11 cellular contexts compared by ENCODE assay signal in the genomic region with DNA sequence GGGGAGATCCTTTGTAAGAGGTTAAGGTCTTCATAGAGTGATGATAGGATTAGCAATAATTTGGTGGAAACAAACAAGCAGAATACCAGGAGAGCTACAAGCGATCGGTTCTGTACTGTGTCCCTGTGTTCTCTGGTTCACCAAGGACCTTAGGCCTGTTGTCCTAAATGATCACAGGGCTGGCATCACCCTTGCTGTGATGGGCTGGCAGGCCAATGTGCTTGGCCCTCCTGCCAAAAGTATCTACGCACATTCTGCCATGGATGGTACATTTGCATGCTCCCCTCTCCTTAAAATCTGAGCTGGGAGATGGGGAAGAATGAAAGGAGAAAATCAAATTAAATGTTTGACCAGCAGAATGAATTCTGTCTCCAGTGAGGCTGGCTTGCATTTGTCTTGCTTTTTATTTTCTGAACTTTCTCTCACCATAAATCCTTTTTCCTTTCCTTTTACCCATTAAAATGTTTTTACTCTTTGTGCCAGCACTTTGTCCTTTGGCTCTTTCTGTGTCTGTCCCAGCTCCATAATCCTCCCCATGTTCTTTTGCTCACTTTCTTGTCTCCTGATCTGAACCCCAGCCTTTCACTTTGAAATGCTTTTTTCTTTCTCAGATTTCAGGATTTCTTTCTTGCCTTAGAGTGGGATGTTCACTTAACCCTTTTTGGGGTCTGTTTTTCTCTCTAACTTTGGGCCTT. TPM values are rescaled to one million over a fixed set of nuclear protein-coding genes. Genes with fewer than 3 reads are reported as not detected.
A peak's percentile ranks its signal among the peaks of the same experiment; 100 is the strongest.
DNase-seq lines count a peak whose midpoint lies in the region; ATAC-seq and TF ChIP-seq lines count a peak whose summit lies in the region.
"Had no signal": no experiment of that assay in that cellular context is flagged by ENCODE, and none has a peak within 500 bp of the region (broad histone marks: within the 10 kb centered on the region; RNA-seq: fewer than 3 reads in every experiment).

No MANE protein-coding gene starts in this region.

- peaks cover 6% of the 10 kb centered on the region for H3K36me3 Mint-ChIP-seq in Calu3 (ENCODE audit: insufficient read depth, unreplicated experiment)
- peaks cover 42% of the 10 kb centered on the region for H3K36me3 Mint-ChIP-seq in brain
- no peaks in the 10 kb centered on the region for H3K36me3 Mint-ChIP-seq in activated CD4-positive, alpha-beta T cell treated with anti-CD3 and anti-CD28 coated beads for 36 hours (ENCODE audit: low read depth)
- no peaks in the 10 kb centered on the region for H3K36me3 Mint-ChIP-seq in activated T-helper 17 cell treated with anti-CD3 and anti-CD28 coated beads, Interleukin-2, amount 50 U/mL, for 72 hours (ENCODE audit: low read depth)
- H3K36me3 Mint-ChIP-seq: immature natural killer cell had no signal

- peak overlapping the region; percentile 31 for H3K27ac Mint-ChIP-seq in Calu3 (ENCODE audit: unreplicated experiment)
- peak overlapping the region; percentile 29 to 91 (median 82) for H3K27ac Mint-ChIP-seq in brain
- H3K27ac Mint-ChIP-seq in activated CD4-positive, alpha-beta T cell treated with anti-CD3 and anti-CD28 coated beads for 36 hours: no peak overlapping the region
- no peak overlapping the region for H3K27ac Mint-ChIP-seq in activated T-helper 17 cell treated with anti-CD3 and anti-CD28 coated beads, Interleukin-2, amount 50 U/mL, for 72 hours
- H3K27ac Mint-ChIP-seq: immature natural killer cell had no signal

- DNase-seq in Calu3: no peak
- no peak for DNase-seq in right cardiac atrium
- no peak for DNase-seq in sciatic nerve (ENCODE audit: low spot score)
- no peak for DNase-seq in T-helper 9 cell
- no peak for DNase-seq in HuH-7.5 (ENCODE audit: low spot score)
- DNase-seq in activated CD4-positive, alpha-beta T cell treated with anti-CD3 and anti-CD28 coated beads for 36 hours: no peak
- DNase-seq: effector memory CD4-positive, alpha-beta T cell; GF-D8; immature natural killer cell had no signal

- H3K9me3 Mint-ChIP-seq in Calu3 (ENCODE audit: low read depth, unreplicated experiment): no peaks in the 10 kb centered on the region
- H3K9me3 Mint-ChIP-seq in brain: no peaks in the 10 kb centered on the region
- H3K9me3 Mint-ChIP-seq in activated CD4-positive, alpha-beta T cell treated with anti-CD3 and anti-CD28 coated beads for 36 hours (ENCODE audit: low read depth): no peaks in the 10 kb centered on the region
- no peaks in the 10 kb centered on the region for H3K9me3 Mint-ChIP-seq in activated T-helper 17 cell treated with anti-CD3 and anti-CD28 coated beads, Interleukin-2, amount 50 U/mL, for 72 hours
- H3K9me3 Mint-ChIP-seq: immature natural killer cell had no signal

- H3K4me1 Mint-ChIP-seq in Calu3 (ENCODE audit: low read depth, unreplicated experiment): peaks cover 49% of the 10 kb centered on the region
- peaks cover 89% of the 10 kb centered on the region for H3K4me1 Mint-ChIP-seq in brain
- no peaks in the 10 kb centered on the region for H3K4me1 Mint-ChIP-seq in activated CD4-positive, alpha-beta T cell treated with anti-CD3 and anti-CD28 coated beads for 36 hours
- no peaks in the 10 kb centered on the region for H3K4me1 Mint-ChIP-seq in activated T-helper 17 cell treated with anti-CD3 and anti-CD28 coated beads, Interleukin-2, amount 50 U/mL, for 72 hours
- H3K4me1 Mint-ChIP-seq: immature natural killer cell had no signal

- no peaks in the 10 kb centered on the region for H3K27me3 Mint-ChIP-seq in Calu3 (ENCODE audit: unreplicated experiment)
- H3K27me3 Mint-ChIP-seq in brain: no peaks in the 10 kb centered on the region
- no peaks in the 10 kb centered on the region for H3K27me3 Mint-ChIP-seq in activated CD4-positive, alpha-beta T cell treated with anti-CD3 and anti-CD28 coated beads for 36 hours
- H3K27me3 Mint-ChIP-seq in activated T-helper 17 cell treated with anti-CD3 and anti-CD28 coated beads, Interleukin-2, amount 50 U/mL, for 72 hours: no peaks in the 10 kb centered on the region

- CTCF ChIA-PET in Calu3 (lab: Charles Lee): interaction anchor here (1.2 kb wide), 1 partner anchor 49 kb away, joined by 11 read pairs; no protein-coding TSS in a partner anchor
- CTCF ChIA-PET in activated CD4-positive, alpha-beta T cell treated with anti-CD3 and anti-CD28 coated beads for 36 hours (lab: Charles Lee): no interaction called here

- H3K4me1 ChIP-seq in right cardiac atrium (ENCODE audit: control insufficient read depth, insufficient read depth, low read length): peaks cover 19% of the 10 kb centered on the region

- 66% methylated on average over 3 of the region's 3 CpGs for WGBS in right cardiac atrium

- no peak for TF ChIP-seq CTCF in Calu3 (IDR thresholded peaks at IDR 0.05; ENCODE audit: unreplicated experiment)
- TF ChIP-seq CTCF in brain (conservative IDR thresholded peaks at IDR 0.05): no peak

- no peak overlapping the region for H3K4me3 ChIP-seq in right cardiac atrium (ENCODE audit: low read length)

- peak overlapping the region; percentile 80 for H3K27ac ChIP-seq in right cardiac atrium (ENCODE audit: low read length)

- H3K27me3 ChIP-seq in right cardiac atrium (ENCODE audit: control insufficient read depth, insufficient read depth): no peaks in the 10 kb centered on the region

- no peaks in the 10 kb centered on the region for H3K9me3 ChIP-seq in right cardiac atrium (ENCODE audit: control insufficient read depth, low read length)

- intact Hi-C loops in Calu3 (cut with micrococcal nuclease; ENCODE audit: unreplicated experiment): loop anchor here (10.0 kb wide), 3 partner anchors 276 to 786 kb away; no protein-coding TSS in a partner anchor
- intact Hi-C loops in right cardiac atrium (cut with DNase I): loop anchor here in 1 of 4 donors (10.0 kb wide), 1 partner anchor 46 kb away; no protein-coding TSS in a partner anchor
- intact Hi-C loops in sciatic nerve (cut with DNase I): no loop called here
- intact Hi-C loops in activated CD4-positive, alpha-beta T cell treated with anti-CD3 and anti-CD28 coated beads for 36 hours (cut with DNase I, micrococcal nuclease): no loop called here

- POLR2A ChIA-PET in activated CD4-positive, alpha-beta T cell treated with anti-CD3 and anti-CD28 coated beads for 36 hours (lab: Charles Lee): no interaction called here

- ATAC-seq in right cardiac atrium: peak; percentile 51 to 63
- peak; percentile 52 for ATAC-seq in sciatic nerve
- ATAC-seq in activated CD4-positive, alpha-beta T cell treated with anti-CD3 and anti-CD28 coated beads for 36 hours: no peak
- no peak for ATAC-seq in activated T-helper 17 cell treated with anti-CD3 and anti-CD28 coated beads, Interleukin-2, amount 50 U/mL, for 72 hours (replicated peaks)

- BruUV-seq in Calu3 (replicated peaks; lab: Mats Ljungman, UMichigan): no TSS peak

- no peak overlapping the region for H3K4me3 Mint-ChIP-seq in Calu3 (ENCODE audit: low read depth, unreplicated experiment)
- H3K4me3 Mint-ChIP-seq in brain: peak overlapping the region in 3 of 5 experiments; percentile 0 to 61 (median 15)
- H3K4me3 Mint-ChIP-seq in activated CD4-positive, alpha-beta T cell treated with anti-CD3 and anti-CD28 coated beads for 36 hours: no peak overlapping the region
- no peak overlapping the region for H3K4me3 Mint-ChIP-seq in activated T-helper 17 cell treated with anti-CD3 and anti-CD28 coated beads, Interleukin-2, amount 50 U/mL, for 72 hours
- H3K4me3 Mint-ChIP-seq: immature natural killer cell had no signal

RNA-seq across cellular contexts. Expression of gene PBX1, which starts 51.7 kb away (rescaled TPM):
- total RNA-seq in Calu3 (2022): 21.8 and 22.5 TPM in 2 replicates
- 72.1 TPM for polyA plus RNA-seq in brain (ENCODE audit: insufficient read depth, low read depth, low replicate concordance)
- total RNA-seq in right cardiac atrium: 10 to 100 TPM; 75.7 to 81.6 (median 77.8) TPM
- 19.8 TPM for polyA plus RNA-seq in right cardiac atrium
- total RNA-seq in sciatic nerve: 72.9 TPM
- total RNA-seq in activated CD4-positive, alpha-beta T cell treated with anti-CD3 and anti-CD28 coated beads for 36 hours: under 1 TPM; 0.18 to 0.37 TPM
- under 1 TPM; 0.22 to 0.53 TPM for total RNA-seq in activated T-helper 17 cell treated with anti-CD3 and anti-CD28 coated beads, Interleukin-2, amount 50 U/mL, for 72 hours

Comparison
In these comparisons a context has a peak if more than half of its experiments do, and no peak if none do; other contexts are left out.
1. H3K27ac Mint-ChIP-seq: peak in Calu3 (single experiment) and brain (5 of 5); none in activated CD4-positive, alpha-beta T cell treated with anti-CD3 and anti-CD28 coated beads for 36 hours (single experiment) and activated T-helper 17 cell treated with anti-CD3 and anti-CD28 coated beads, Interleukin-2, amount 50 U/mL, for 72 hours (single experiment).
2. H3K4me3 Mint-ChIP-seq: peak in brain (3 of 5); none in Calu3 (single experiment), activated CD4-positive, alpha-beta T cell treated with anti-CD3 and anti-CD28 coated beads for 36 hours (single experiment) and activated T-helper 17 cell treated with anti-CD3 and anti-CD28 coated beads, Interleukin-2, amount 50 U/mL, for 72 hours (single experiment).
3. ATAC-seq: peak in right cardiac atrium (2 of 2) and sciatic nerve (single experiment); none in activated CD4-positive, alpha-beta T cell treated with anti-CD3 and anti-CD28 coated beads for 36 hours (single experiment) and activated T-helper 17 cell treated with anti-CD3 and anti-CD28 coated beads, Interleukin-2, amount 50 U/mL, for 72 hours (single experiment).
4. RNA of gene PBX1, which starts 51.7 kb away (total RNA-seq): 75.7 to 81.6 TPM in right cardiac atrium, 72.9 TPM in sciatic nerve (single experiment) and 21.8 to 22.5 TPM in Calu3; 0.22 to 0.53 TPM in activated T-helper 17 cell treated with anti-CD3 and anti-CD28 coated beads, Interleukin-2, amount 50 U/mL, for 72 hours and 0.18 to 0.37 TPM in activated CD4-positive, alpha-beta T cell treated with anti-CD3 and anti-CD28 coated beads for 36 hours; every median in the first group is over 10 times any median in the second.